ENCODE assay signal across 14 cellular contexts in the genomic region with DNA sequence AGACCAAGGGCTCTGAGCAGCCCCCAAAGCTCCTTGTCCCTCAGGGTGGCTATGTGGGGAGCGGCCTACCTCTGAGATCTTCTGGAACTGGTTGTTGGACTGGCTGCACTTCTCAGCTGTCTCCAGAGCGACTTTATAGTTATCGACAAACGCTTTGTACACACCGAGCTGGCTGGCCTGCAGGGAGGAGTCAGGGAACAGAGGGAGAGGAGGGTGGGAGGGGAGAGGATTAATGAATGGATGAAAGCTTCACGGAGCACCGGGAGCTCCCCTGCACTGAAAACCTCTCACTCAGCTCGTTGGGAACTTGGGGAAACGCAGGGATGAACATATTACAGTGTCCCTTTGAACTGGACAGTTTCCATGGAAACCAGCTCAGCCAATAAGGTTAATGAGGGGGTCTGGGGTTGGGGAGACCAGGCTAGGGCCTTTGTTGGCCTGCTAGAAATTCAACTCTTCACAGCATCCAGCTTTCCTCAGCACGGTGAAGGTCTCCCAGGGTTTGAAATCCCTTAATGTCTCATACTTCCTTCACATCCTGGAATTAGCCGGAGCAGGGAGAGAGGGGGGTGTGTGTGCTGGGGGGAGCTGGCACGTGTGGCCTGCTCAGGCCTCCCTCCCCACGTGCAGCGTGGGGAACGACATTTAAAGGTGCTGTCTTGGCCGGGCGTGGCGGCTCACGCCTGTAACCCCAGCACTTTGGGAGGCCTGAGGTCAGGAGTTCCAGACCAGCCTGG.
DNase-seq lines count a peak whose midpoint lies in the region; ATAC-seq, FAIRE-seq and TF ChIP-seq lines count a peak whose summit lies in the region.
"Had no signal": no experiment of that assay in that cellular context is flagged by ENCODE, and none has a peak within 500 bp of the region (broad histone marks: within the 10 kb centered on the region; RNA-seq: fewer than 3 reads in every experiment).

No MANE protein-coding gene starts in this region.

- peaks cover 0 to 2% of the 10 kb centered on the region in 2 donors for H3K36me3 ChIP-seq in kidney (ENCODE audit: control insufficient read depth in 1 of 2, insufficient read depth in 2 of 2, low read length in 2 of 2)
- H3K36me3 ChIP-seq: ovary had no signal

- peak overlapping the region; percentile 32 for H3K27ac Mint-ChIP-seq in stimulated activated effector memory CD8-positive, alpha-beta T cell treated with anti-CD3 and anti-CD28 coated beads, Interleukin-12 subunit alpha, Interleukin-12 subunit beta, amount 100 ng/mL, for 72 hours

- H3K4me1 Mint-ChIP-seq in stimulated activated effector memory CD8-positive, alpha-beta T cell treated with anti-CD3 and anti-CD28 coated beads, Interleukin-12 subunit alpha, Interleukin-12 subunit beta, amount 100 ng/mL, for 72 hours, result peaks cover 10% of the 10 kb centered on the region

- peaks cover 50% of the 10 kb centered on the region for H3K36me3 Mint-ChIP-seq in stimulated activated effector memory CD8-positive, alpha-beta T cell treated with anti-CD3 and anti-CD28 coated beads, Interleukin-12 subunit alpha, Interleukin-12 subunit beta, amount 100 ng/mL, for 72 hours
- H3K36me3 Mint-ChIP-seq: activated naive CD4-positive, alpha-beta T cell treated with anti-CD3 and anti-CD28 coated beads, Interleukin-2, amount 50 U/mL, for 72 hours had no signal

- no peak overlapping the region for H3K4me3 Mint-ChIP-seq in stimulated activated effector memory CD8-positive, alpha-beta T cell treated with anti-CD3 and anti-CD28 coated beads, Interleukin-12 subunit alpha, Interleukin-12 subunit beta, amount 100 ng/mL, for 72 hours
- H3K4me3 Mint-ChIP-seq: HFFc6 had no signal

- no peak overlapping the region for H3K27ac ChIP-seq in kidney (ENCODE audit: low read depth in 2 of 2, low read length in 2 of 2)
- H3K27ac ChIP-seq: ovary, SK-N-MC, testis had no signal

- H3K4me3 ChIP-seq in kidney (ENCODE audit: low read length in 2 of 2), result no peak overlapping the region
- H3K4me3 ChIP-seq: ovary, SK-N-MC, testis had no signal

- H3K9me3 Mint-ChIP-seq in stimulated activated effector memory CD8-positive, alpha-beta T cell treated with anti-CD3 and anti-CD28 coated beads, Interleukin-12 subunit alpha, Interleukin-12 subunit beta, amount 100 ng/mL, for 72 hours, result no peaks in the 10 kb centered on the region
- H3K9me3 Mint-ChIP-seq: activated naive CD4-positive, alpha-beta T cell treated with anti-CD3 and anti-CD28 coated beads, Interleukin-2, amount 50 U/mL, for 72 hours; HFFc6 had no signal

- no peak for FAIRE-seq in kidney (lab: Jason Lieb, UNC)

- peak; percentile 35 for DNase-seq in NCI-H748 (lab: John Stamatoyannopoulos, UW; ENCODE audit: unreplicated experiment)
- no peak for DNase-seq in NCI-H748 treated with DMSO at 0.1 percent for 48 hours (lab: John Stamatoyannopoulos, UW)
- DNase-seq in SK-N-DZ (ENCODE audit: low spot score), result peak; percentile 71
- DNase-seq in kidney, result peak; percentile 39
- DNase-seq in stimulated activated effector memory CD8-positive, alpha-beta T cell treated with anti-CD3 and anti-CD28 coated beads, Interleukin-12 subunit alpha, Interleukin-12 subunit beta, amount 100 ng/mL, for 72 hours (ENCODE audit: low spot score in 2 of 2), result no peak
- DNase-seq in GDM1 (lab: John Stamatoyannopoulos, UW), result no peak
- DNase-seq: HFFc6, mammary epithelial cell, ovary, testis had no signal

- TF ChIP-seq CTCF in kidney (IDR thresholded peaks at IDR 0.05; ENCODE audit: borderline replicate concordance, extremely low read depth, insufficient read depth), result no peak

- ATAC-seq in stimulated activated effector memory CD8-positive, alpha-beta T cell treated with anti-CD3 and anti-CD28 coated beads, Interleukin-12 subunit alpha, Interleukin-12 subunit beta, amount 100 ng/mL, for 72 hours, result no peak
- no peak for ATAC-seq in GM21423 (IDR thresholded peaks at IDR 0.05; ENCODE audit: unreplicated experiment)
- ATAC-seq in HG02798 (IDR thresholded peaks at IDR 0.05; ENCODE audit: poor library complexity, unreplicated experiment), result no peak
- ATAC-seq: activated naive CD4-positive, alpha-beta T cell treated with anti-CD3 and anti-CD28 coated beads, Interleukin-2, amount 50 U/mL, for 72 hours had no signal

- H3K9ac ChIP-seq in kidney (ENCODE audit: low read length in 2 of 2), result no peak overlapping the region

- peaks cover 0 to 4% of the 10 kb centered on the region in 2 donors for H3K4me1 ChIP-seq in kidney (ENCODE audit: control insufficient read depth in 1 of 2, insufficient read depth in 1 of 2, low read depth in 1 of 2, low read length in 2 of 2)
- H3K4me1 ChIP-seq: testis had no signal

- H3K9me3 ChIP-seq in kidney (ENCODE audit: control insufficient read depth in 1 of 2, low read length in 2 of 2), result no peaks in the 10 kb centered on the region
- H3K9me3 ChIP-seq: ovary, testis had no signal

- intact Hi-C loops in kidney (cut with DNase I), result no loop called here

Comparison
In these comparisons a context has a peak if more than half of its experiments do, and no peak if none do; other contexts are left out.
1. DNase-seq: peak in NCI-H748 (single experiment), SK-N-DZ (single experiment) and kidney (single experiment); none in NCI-H748 treated with DMSO at 0.1 percent for 48 hours (single experiment), stimulated activated effector memory CD8-positive, alpha-beta T cell treated with anti-CD3 and anti-CD28 coated beads, Interleukin-12 subunit alpha, Interleukin-12 subunit beta, amount 100 ng/mL, for 72 hours (0 of 2) and GDM1 (single experiment).